Comparison of ENCODE assay signal across 22 cellular contexts in the genomic region with DNA sequence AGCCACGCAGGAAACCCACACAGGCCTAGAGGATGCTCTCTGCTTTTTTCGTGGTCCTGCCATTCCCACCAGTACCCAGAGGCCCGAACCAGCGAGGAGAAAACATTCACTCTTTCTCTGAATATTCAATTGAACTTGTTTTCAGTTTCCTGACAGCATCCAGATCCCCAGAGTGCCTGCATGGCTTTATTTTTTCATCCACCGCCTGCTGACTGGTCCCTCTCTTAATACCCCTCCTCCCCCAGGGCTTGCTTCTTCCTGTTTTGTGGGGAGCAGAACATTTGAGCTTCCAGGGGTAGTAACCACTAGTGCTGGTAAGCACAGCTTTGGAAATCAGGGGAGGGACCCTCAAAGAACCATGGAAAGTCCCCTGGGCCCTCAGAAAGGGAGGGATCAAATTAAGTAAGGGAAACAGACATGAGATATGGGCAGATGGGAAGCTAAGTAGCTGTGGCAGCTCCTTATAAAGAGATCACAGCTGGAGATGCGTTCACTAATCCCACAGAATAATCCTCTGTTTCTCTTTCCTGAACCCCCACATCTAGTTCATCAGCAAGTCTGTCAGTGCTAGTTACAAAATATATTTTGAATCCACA. TPM values are rescaled to one million over a fixed set of nuclear protein-coding genes. Genes with fewer than 3 reads are reported as not detected.
DNase-seq lines count a peak whose midpoint lies in the region; ATAC-seq and TF ChIP-seq lines count a peak whose summit lies in the region.
"Had no signal": no experiment of that assay in that cellular context is flagged by ENCODE, and none has a peak within 500 bp of the region (broad histone marks: within the 10 kb centered on the region; RNA-seq: fewer than 3 reads in every experiment).

No MANE protein-coding gene starts in this region.

- no peak for TF ChIP-seq POLR2A in esophagus muscularis mucosa (IDR thresholded peaks at IDR 0.05; ENCODE audit: low read depth)

- no peak overlapping the region for H3K4me3 Mint-ChIP-seq in osteocyte (ENCODE audit: unreplicated experiment)
- H3K4me3 Mint-ChIP-seq: activated CD4-positive, alpha-beta memory T cell treated with anti-CD3 and anti-CD28 coated beads for 36 hours; activated naive CD4-positive, alpha-beta T cell treated with anti-CD3 and anti-CD28 coated beads for 36 hours; CD8-positive, alpha-beta memory T cell; IgD-negative memory B cell; naive thymus-derived CD8-positive, alpha-beta T cell; T-cell had no signal

- DNase-seq in ELF-1 (ENCODE audit: low read depth, low spot score) (peak; percentile 2), NCI-H69 (lab: John Stamatoyannopoulos, UW) (peak; percentile 71), esophagus muscularis mucosa (ENCODE audit: extremely low spot score) (peak; percentile 53), osteocyte (ENCODE audit: extremely low spot score, unreplicated experiment) (no peak), left lobe of liver (ENCODE audit: low spot score) (no peak), psoas muscle (no peak)
- DNase-seq in activated naive CD4-positive, alpha-beta T cell (lab: John Stamatoyannopoulos, UW) = no peak
- DNase-seq: activated CD4-positive, alpha-beta memory T cell treated with anti-CD3 and anti-CD28 coated beads for 36 hours; activated naive CD4-positive, alpha-beta T cell treated with anti-CD3 and anti-CD28 coated beads for 36 hours; activated T-cell treated with anti-CD3 and anti-CD28 coated beads, Interleukin-2, amount 50 U/mL, for 1 hour; CD8-positive, alpha-beta memory T cell; gastrocnemius medialis; naive thymus-derived CD8-positive, alpha-beta T cell; NCI-H510A; Right ventricle myocardium superior; stimulated activated naive CD4-positive, alpha-beta T cell treated with Interleukin-2 at 50 U/mL for 16 hours; T-cell; upper lobe of left lung had no signal

- H3K4me1 Mint-ChIP-seq in osteocyte (ENCODE audit: unreplicated experiment) = peaks cover 54% of the 10 kb centered on the region
- H3K4me1 Mint-ChIP-seq: CD8-positive, alpha-beta memory T cell; IgD-negative memory B cell; naive thymus-derived CD8-positive, alpha-beta T cell had no signal

- H3K27me3 ChIP-seq in esophagus muscularis mucosa (no peaks in the 10 kb centered on the region), psoas muscle (ENCODE audit: insufficient read depth in 3 of 3, low read length in 2 of 3) (no peaks in the 10 kb centered on the region)
- H3K27me3 ChIP-seq: gastrocnemius medialis, upper lobe of left lung had no signal

- peak overlapping the region; percentile 88 for H3K27ac Mint-ChIP-seq in osteocyte (ENCODE audit: unreplicated experiment)
- H3K27ac Mint-ChIP-seq: activated CD4-positive, alpha-beta memory T cell treated with anti-CD3 and anti-CD28 coated beads for 36 hours; CD8-positive, alpha-beta memory T cell; IgD-negative memory B cell; naive thymus-derived CD8-positive, alpha-beta T cell; T-cell had no signal

- no peak for TF ChIP-seq EP300 in esophagus muscularis mucosa (IDR thresholded peaks at IDR 0.05)

- H3K27ac ChIP-seq in esophagus muscularis mucosa (replicated peaks in 1 of 4) (no peak overlapping the region), psoas muscle (no peak overlapping the region)
- H3K27ac ChIP-seq: epithelial cell of prostate, gastrocnemius medialis, VCaP had no signal

- TF ChIP-seq CTCF in esophagus muscularis mucosa (IDR thresholded peaks at IDR 0.05) (no peak), osteocyte (IDR thresholded peaks at IDR 0.05) (no peak), psoas muscle (IDR thresholded peaks at IDR 0.05) (no peak)

- no peaks in the 10 kb centered on the region for H3K36me3 ChIP-seq in esophagus muscularis mucosa
- no peaks in the 10 kb centered on the region for H3K36me3 ChIP-seq in psoas muscle (ENCODE audit: insufficient read depth in 1 of 2, low read depth in 1 of 2)
- H3K36me3 ChIP-seq: gastrocnemius medialis, upper lobe of left lung had no signal

- peaks cover 0 to 5% (median 0%) of the 10 kb centered on the region in 4 donors for H3K9me3 ChIP-seq in esophagus muscularis mucosa
- no peaks in the 10 kb centered on the region for H3K9me3 ChIP-seq in psoas muscle
- H3K9me3 ChIP-seq: gastrocnemius medialis had no signal

- ATAC-seq in HG02571 (IDR thresholded peaks at IDR 0.05; ENCODE audit: unreplicated experiment) = no peak
- ATAC-seq in left lobe of liver = no peak
- ATAC-seq in psoas muscle = no peak
- ATAC-seq: gastrocnemius medialis; naive thymus-derived CD8-positive, alpha-beta T cell; T-cell had no signal

- H3K4me3 ChIP-seq in esophagus muscularis mucosa = no peak overlapping the region
- H3K4me3 ChIP-seq in psoas muscle = no peak overlapping the region
- H3K4me3 ChIP-seq: gastrocnemius medialis, upper lobe of left lung had no signal

- peaks cover 0 to 4% (median 0%) of the 10 kb centered on the region in 4 donors for H3K4me1 ChIP-seq in esophagus muscularis mucosa
- no peaks in the 10 kb centered on the region for H3K4me1 ChIP-seq in psoas muscle
- H3K4me1 ChIP-seq: gastrocnemius medialis, upper lobe of left lung had no signal

- 65% methylated on average over 6 of the region's 6 CpGs for WGBS in esophagus muscularis mucosa
- WGBS in psoas muscle, 3 donors = 35 to 43% (median 41%) methylated on average over 6 of the region's 6 CpGs

- peaks cover 3% of the 10 kb centered on the region for H3K36me3 Mint-ChIP-seq in osteocyte (ENCODE audit: unreplicated experiment)
- H3K36me3 Mint-ChIP-seq: activated CD4-positive, alpha-beta memory T cell treated with anti-CD3 and anti-CD28 coated beads for 36 hours; CD8-positive, alpha-beta memory T cell; IgD-negative memory B cell; T-cell had no signal

- intact Hi-C loops in esophagus muscularis mucosa (cut with DNase I) (no loop called here), psoas muscle (cut with DNase I) (no loop called here)

- H3K27me3 Mint-ChIP-seq in osteocyte (ENCODE audit: unreplicated experiment) = no peaks in the 10 kb centered on the region
- H3K27me3 Mint-ChIP-seq: activated CD4-positive, alpha-beta memory T cell treated with anti-CD3 and anti-CD28 coated beads for 36 hours; CD8-positive, alpha-beta memory T cell; IgD-negative memory B cell; T-cell had no signal

- no peaks in the 10 kb centered on the region for H3K9me3 Mint-ChIP-seq in osteocyte (ENCODE audit: unreplicated experiment)
- H3K9me3 Mint-ChIP-seq: activated naive CD4-positive, alpha-beta T cell treated with anti-CD3 and anti-CD28 coated beads for 36 hours had no signal

RNA-seq across cellular contexts. Expression of gene GRIA1, which starts 26.7 kb away (rescaled TPM):
- total RNA-seq in esophagus muscularis mucosa = 1 to 10 TPM in 2 of 4 donors, under 1 TPM in 2; 0.63 to 1.2 (median 0.93) TPM
- total RNA-seq in osteocyte = 48.1 and 48.8 TPM in 2 replicates
- not detected for total RNA-seq in left lobe of liver
- total RNA-seq in psoas muscle = under 1 TPM in 3 of 4 donors, not detected in 1; 0.28 to 0.49 (median 0.42) TPM
- under 1 TPM in 2 of 3 donors, not detected in 1; 0.03 TPM for polyA plus RNA-seq in psoas muscle
- total RNA-seq: activated CD4-positive, alpha-beta memory T cell treated with anti-CD3 and anti-CD28 coated beads for 36 hours; activated naive CD4-positive, alpha-beta T cell treated with anti-CD3 and anti-CD28 coated beads for 36 hours; CD8-positive, alpha-beta memory T cell; naive thymus-derived CD8-positive, alpha-beta T cell; T-cell had no signal
- polyA plus RNA-seq: CD8-positive, alpha-beta memory T cell; IgD-negative memory B cell; naive thymus-derived CD8-positive, alpha-beta T cell had no signal

Comparison
In these comparisons a context has a peak if more than half of its experiments do, and no peak if none do; other contexts are left out.
1. DNase-seq: peak in ELF-1 (single experiment), NCI-H69 (single experiment) and esophagus muscularis mucosa (single experiment); none in osteocyte (single experiment), left lobe of liver (single experiment), activated naive CD4-positive, alpha-beta T cell (0 of 4) and psoas muscle (0 of 2).
2. RNA of gene GRIA1, which starts 26.7 kb away (total RNA-seq): 48.1 to 48.8 TPM in osteocyte; 0.63 to 1.2 TPM in esophagus muscularis mucosa, 0.28 to 0.49 TPM in psoas muscle and not detected in left lobe of liver (single experiment); every median in the first group is over 10 times any median in the second.